8 cellular contexts compared by ENCODE assay signal in the genomic region with DNA sequence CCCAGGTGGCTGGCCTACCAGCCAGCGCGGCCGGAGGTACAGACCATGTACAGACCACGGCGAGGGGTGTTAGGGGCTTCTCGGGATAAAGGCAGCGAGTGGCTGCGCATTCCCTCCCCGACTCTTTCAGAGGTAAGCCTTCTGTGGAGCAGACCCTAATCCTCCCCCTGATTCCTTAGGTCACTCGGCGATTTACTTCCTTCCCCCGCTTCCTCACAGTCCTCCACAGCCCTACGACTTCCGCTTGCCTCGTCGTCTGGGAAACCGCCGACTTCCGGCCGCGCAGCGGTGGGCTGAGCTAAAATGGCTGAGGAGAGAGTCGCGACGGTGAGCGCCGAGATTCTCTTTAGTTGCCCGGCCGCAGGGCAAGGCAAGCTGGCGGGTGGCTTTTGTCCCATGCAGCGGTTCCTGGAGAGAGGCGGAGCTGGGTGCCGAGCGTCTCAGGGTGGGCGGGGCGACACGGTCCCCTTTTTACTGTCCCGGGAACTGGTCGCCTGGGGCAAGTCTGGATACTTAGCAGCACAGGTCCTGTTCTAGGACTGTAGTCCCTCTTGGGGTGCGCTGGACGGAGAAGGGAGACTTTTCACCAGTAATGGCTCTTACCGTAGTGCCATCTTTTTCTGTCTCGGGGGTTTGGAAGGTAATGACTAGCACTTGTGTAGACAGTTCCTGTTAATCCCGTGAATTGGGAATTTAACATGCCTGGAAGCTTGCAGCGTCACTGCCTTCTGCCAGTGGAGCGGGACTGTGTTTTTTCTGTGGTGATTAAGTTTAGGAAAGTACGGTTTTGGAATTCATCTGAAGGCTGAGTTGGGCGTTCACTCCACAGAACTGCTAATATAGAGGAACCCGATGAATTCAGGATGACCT. TPM values are rescaled to one million over a fixed set of nuclear protein-coding genes. Genes with fewer than 3 reads are reported as not detected.
DNase-seq lines count a peak whose midpoint lies in the region; ATAC-seq and TF ChIP-seq lines count a peak whose summit lies in the region.

A gene with protein sequence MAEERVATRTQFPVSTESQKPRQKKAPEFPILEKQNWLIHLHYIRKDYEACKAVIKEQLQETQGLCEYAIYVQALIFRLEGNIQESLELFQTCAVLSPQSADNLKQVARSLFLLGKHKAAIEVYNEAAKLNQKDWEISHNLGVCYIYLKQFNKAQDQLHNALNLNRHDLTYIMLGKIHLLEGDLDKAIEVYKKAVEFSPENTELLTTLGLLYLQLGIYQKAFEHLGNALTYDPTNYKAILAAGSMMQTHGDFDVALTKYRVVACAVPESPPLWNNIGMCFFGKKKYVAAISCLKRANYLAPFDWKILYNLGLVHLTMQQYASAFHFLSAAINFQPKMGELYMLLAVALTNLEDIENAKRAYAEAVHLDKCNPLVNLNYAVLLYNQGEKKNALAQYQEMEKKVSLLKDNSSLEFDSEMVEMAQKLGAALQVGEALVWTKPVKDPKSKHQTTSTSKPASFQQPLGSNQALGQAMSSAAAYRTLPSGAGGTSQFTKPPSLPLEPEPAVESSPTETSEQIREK (plus strand): TSS at position 283 of the 870 bp plus-strand sequence. CDS start 21 bp downstream, at position 304.
TSS of gene HIGD2B (minus strand) at position 258 of the 870 bp plus-strand sequence. CDS start 9,808 bp downstream, outside the sequence.

- DNase-seq in EH (ENCODE audit: low read depth) (peak; percentile 92), GM23338 (ENCODE audit: low spot score) (peak; percentile 96), LoVo (ENCODE audit: low spot score) (peak; percentile 96), foreskin keratinocyte (peak; percentile 71 to 85), thoracic aorta (ENCODE audit: low spot score) (peak; percentile 64)
- peak; percentile 84 for DNase-seq in activated T-helper 1 cell treated with anti-CD3 and anti-CD28 coated beads, Interleukin-12 subunit alpha, Interleukin-12 subunit beta, Interleukin-2, Interleukin-4 antibody, amounts not matched to agents 30 ng/mL and 10 ng/mL and 1 ng/mL, durations not matched to agents 14 hours and 24 hours and 36 hours (ENCODE audit: low spot score)
- DNase-seq in stimulated activated naive CD4-positive, alpha-beta T cell (lab: John Stamatoyannopoulos, UW) = no peak

- peaks cover 5% of the 10 kb centered on the region for H3K27me3 Mint-ChIP-seq in GM23338 (ENCODE audit: insufficient read depth, low read depth, poor library complexity)
- peaks cover 4% of the 10 kb centered on the region for H3K27me3 Mint-ChIP-seq in activated T-helper 1 cell treated with anti-CD3 and anti-CD28 coated beads, Interleukin-12 subunit alpha, Interleukin-12 subunit beta, Interleukin-2, Interleukin-4 antibody, amounts not matched to agents 30 ng/mL and 10 ng/mL and 1 ng/mL, durations not matched to agents 14 hours and 24 hours and 36 hours (ENCODE audit: insufficient read depth)

- peaks cover 33% of the 10 kb centered on the region for H3K79me2 ChIP-seq in GM23338 (replicated peaks; ENCODE audit: insufficient read depth)

- no peaks in the 10 kb centered on the region for H4K20me1 ChIP-seq in GM23338 (replicated peaks; ENCODE audit: insufficient read depth)

- H2AFZ ChIP-seq in GM23338 = peak within 1 kb of the TSS; percentile 93

- no peak for TF ChIP-seq CTCF in GM23338 (conservative IDR thresholded peaks at IDR 0.05; ENCODE audit: low read depth in 2 of 2)
- no peak for TF ChIP-seq CTCF in foreskin keratinocyte (conservative IDR thresholded peaks at IDR 0.05)
- TF ChIP-seq CTCF in neutrophil (IDR thresholded peaks at IDR 0.05) = peak; percentile 4
- no peak for TF ChIP-seq CTCF in thoracic aorta (IDR thresholded peaks at IDR 0.05)

- H3K4me1 Mint-ChIP-seq in GM23338 = peaks cover 14% of the 10 kb centered on the region; the same call in 2 of the 3 replicates
- H3K4me1 Mint-ChIP-seq in activated T-helper 1 cell treated with anti-CD3 and anti-CD28 coated beads, Interleukin-12 subunit alpha, Interleukin-12 subunit beta, Interleukin-2, Interleukin-4 antibody, amounts not matched to agents 30 ng/mL and 10 ng/mL and 1 ng/mL, durations not matched to agents 14 hours and 24 hours and 36 hours (ENCODE audit: low read depth) = peaks cover 21% of the 10 kb centered on the region

- ATAC-seq in GM23338 (peak; percentile 95), foreskin keratinocyte (peak; percentile 95), thoracic aorta (ENCODE audit: insufficient number of reproducible peaks, low FRiP score, low read depth) (peak; percentile 79)

- peak within 1 kb of the TSS; percentile 87 for H3K4me3 Mint-ChIP-seq in GM23338
- H3K4me3 Mint-ChIP-seq in activated T-helper 1 cell treated with anti-CD3 and anti-CD28 coated beads, Interleukin-12 subunit alpha, Interleukin-12 subunit beta, Interleukin-2, Interleukin-4 antibody, amounts not matched to agents 30 ng/mL and 10 ng/mL and 1 ng/mL, durations not matched to agents 14 hours and 24 hours and 36 hours = peak within 1 kb of the TSS; percentile 93

- no peaks in the 10 kb centered on the region; the same call in 2 of the 3 replicates for H3K9me3 Mint-ChIP-seq in GM23338
- no peaks in the 10 kb centered on the region for H3K9me3 Mint-ChIP-seq in activated T-helper 1 cell treated with anti-CD3 and anti-CD28 coated beads, Interleukin-12 subunit alpha, Interleukin-12 subunit beta, Interleukin-2, Interleukin-4 antibody, amounts not matched to agents 30 ng/mL and 10 ng/mL and 1 ng/mL, durations not matched to agents 14 hours and 24 hours and 36 hours

- H3K36me3 Mint-ChIP-seq in GM23338 (ENCODE audit: low read depth) = no peaks in the 10 kb centered on the region
- H3K36me3 Mint-ChIP-seq in activated T-helper 1 cell treated with anti-CD3 and anti-CD28 coated beads, Interleukin-12 subunit alpha, Interleukin-12 subunit beta, Interleukin-2, Interleukin-4 antibody, amounts not matched to agents 30 ng/mL and 10 ng/mL and 1 ng/mL, durations not matched to agents 14 hours and 24 hours and 36 hours (ENCODE audit: low read depth) = no peaks in the 10 kb centered on the region

- H3K4me3 ChIP-seq in GM23338 = peak within 1 kb of the TSS; percentile 66
- peak within 1 kb of the TSS; percentile 79 to 89 for H3K4me3 ChIP-seq in neutrophil (ENCODE audit: low read depth in 1 of 2, low read length in 1 of 2)
- H3K4me3 ChIP-seq in thoracic aorta = peak within 1 kb of the TSS; percentile 75

- peak within 1 kb of the TSS; percentile 97 for H3K27ac Mint-ChIP-seq in GM23338
- peak within 1 kb of the TSS; percentile 87 for H3K27ac Mint-ChIP-seq in activated T-helper 1 cell treated with anti-CD3 and anti-CD28 coated beads, Interleukin-12 subunit alpha, Interleukin-12 subunit beta, Interleukin-2, Interleukin-4 antibody, amounts not matched to agents 30 ng/mL and 10 ng/mL and 1 ng/mL, durations not matched to agents 14 hours and 24 hours and 36 hours

- H3K27me3 ChIP-seq in GM23338 (ENCODE audit: insufficient read depth) (no peaks in the 10 kb centered on the region), foreskin keratinocyte (no peaks in the 10 kb centered on the region), neutrophil (no peaks in the 10 kb centered on the region), thoracic aorta (replicated peaks; ENCODE audit: insufficient read depth) (no peaks in the 10 kb centered on the region)

- peak within 1 kb of the TSS; percentile 88 for H3K4me2 ChIP-seq in GM23338

- peaks cover 10% of the 10 kb centered on the region for H3F3A ChIP-seq in GM23338 (replicated peaks; ENCODE audit: low read depth)

- no peaks in the 10 kb centered on the region for H3K36me3 ChIP-seq in GM23338 (ENCODE audit: insufficient read depth)
- no peaks in the 10 kb centered on the region for H3K36me3 ChIP-seq in neutrophil
- no peaks in the 10 kb centered on the region for H3K36me3 ChIP-seq in thoracic aorta

- no peaks in the 10 kb centered on the region for H3K9me2 ChIP-seq in GM23338 (ENCODE audit: insufficient read depth)

- peaks cover 5% of the 10 kb centered on the region; the same call in 1 of the 2 replicates for H3K4me1 ChIP-seq in GM23338 (ENCODE audit: insufficient read depth)
- H3K4me1 ChIP-seq in foreskin keratinocyte = no peaks in the 10 kb centered on the region
- H3K4me1 ChIP-seq in neutrophil (ENCODE audit: control insufficient read depth in 1 of 2, insufficient read depth in 1 of 2, low read depth in 1 of 2, low read length in 1 of 2) = peaks cover 13 to 15% of the 10 kb centered on the region in 2 experiments
- peaks cover 0 to 17% of the 10 kb centered on the region in 2 donors for H3K4me1 ChIP-seq in thoracic aorta (ENCODE audit: control insufficient read depth in 1 of 2, low read depth in 2 of 2)

- H3K27ac ChIP-seq in GM23338 (ENCODE audit: low read depth) (peak within 1 kb of the TSS; percentile 97), foreskin keratinocyte (peak within 1 kb of the TSS; percentile 45), neutrophil (peak within 1 kb of the TSS; percentile 82), thoracic aorta (peak within 1 kb of the TSS; percentile 86 to 87)

- H3K9me3 ChIP-seq in neutrophil (no peaks in the 10 kb centered on the region), thoracic aorta (no peaks in the 10 kb centered on the region)

- intact Hi-C loops in activated T-helper 1 cell treated with anti-CD3 and anti-CD28 coated beads, Interleukin-12 subunit alpha, Interleukin-12 subunit beta, Interleukin-2, Interleukin-4 antibody, amounts not matched to agents 30 ng/mL and 10 ng/mL and 1 ng/mL, durations not matched to agents 14 hours and 24 hours and 36 hours (cut with micrococcal nuclease) = loop anchor here (1.0 to 5.0 kb wide), 7 partner anchors 56 to 947 kb away; partner anchors contain the start of genes ADPGK, ARIH1, MYO9A and NEO1

TF ChIP-seq in GM23338, 12 proteins besides CTCF, POLR2A, EP300 and RAD21 (continues in another document):
- TF ChIP-seq POLR2AphosphoS5 (IDR thresholded peaks at IDR 0.05; ENCODE audit: low read depth) = peak; percentile 88

RNA-seq across cellular contexts. Expression of the first gene that starts in this region (rescaled TPM):
- 21.2 and 40.8 TPM in 2 replicates for total RNA-seq in GM23338 (2014; rRNA removed; shearing (Covaris generic))
- polyA plus RNA-seq in GM23338 (2016; fragmentation: Nextera tagmentation; extraction: Ambion mirVana) = 18.1 and 22.2 TPM in 2 replicates
- total RNA-seq in activated T-helper 1 cell treated with anti-CD3 and anti-CD28 coated beads, Interleukin-12 subunit alpha, Interleukin-12 subunit beta, Interleukin-2, Interleukin-4 antibody, amounts not matched to agents 30 ng/mL and 10 ng/mL and 1 ng/mL, durations not matched to agents 14 hours and 24 hours and 36 hours = 10.0 and 10.3 TPM in 2 replicates
- total RNA-seq in foreskin keratinocyte = 9.9 and 11.1 TPM in 2 replicates
- 7.3 and 8.1 TPM in 2 replicates for polyA plus RNA-seq in foreskin keratinocyte
- 10 to 100 TPM; 22.1 to 22.6 TPM for total RNA-seq in thoracic aorta

RNA-seq across cellular contexts. Expression of gene HIGD2B, which starts in this region (rescaled TPM):
- total RNA-seq in GM23338 (2014; rRNA removed; shearing (Covaris generic)) = not detected in 2 replicates
- polyA plus RNA-seq in GM23338 (2016; fragmentation: Nextera tagmentation; extraction: Ambion mirVana) = 0.45 TPM in 1 of 2 replicates, not detected in the other
- 0.29 TPM in 1 of 2 replicates, not detected in the other for total RNA-seq in activated T-helper 1 cell treated with anti-CD3 and anti-CD28 coated beads, Interleukin-12 subunit alpha, Interleukin-12 subunit beta, Interleukin-2, Interleukin-4 antibody, amounts not matched to agents 30 ng/mL and 10 ng/mL and 1 ng/mL, durations not matched to agents 14 hours and 24 hours and 36 hours
- 0.07 TPM in 1 of 2 replicates, not detected in the other for total RNA-seq in foreskin keratinocyte
- polyA plus RNA-seq in foreskin keratinocyte = not detected in 2 replicates
- total RNA-seq in thoracic aorta = not detected

Comparison
In these comparisons a context has a peak if more than half of its experiments do, and no peak if none do; other contexts are left out.
1. DNase-seq: peak in EH (single experiment), GM23338 (single experiment), LoVo (single experiment), activated T-helper 1 cell treated with anti-CD3 and anti-CD28 coated beads, Interleukin-12 subunit alpha, Interleukin-12 subunit beta, Interleukin-2, Interleukin-4 antibody, amounts not matched to agents 30 ng/mL and 10 ng/mL and 1 ng/mL, durations not matched to agents 14 hours and 24 hours and 36 hours (single experiment), foreskin keratinocyte (2 of 2) and thoracic aorta (single experiment); none in stimulated activated naive CD4-positive, alpha-beta T cell (0 of 6).
2. H3K27ac ChIP-seq: peak in every context shown above with its lines; median percentile 97 in GM23338; 86 in thoracic aorta; 82 in neutrophil; 45 in foreskin keratinocyte.
3. Peak in every context shown above with its lines, with median percentiles within 50 percentile points of each other: ATAC-seq and H3K4me3 ChIP-seq.